Comparison of ENCODE assay signal across 1 cellular context in genomic region chr1:229042482-229042881, GRCh38.
TF ChIP-seq lines count a peak whose summit lies in the region.

No MANE protein-coding gene starts in this region.

TF ChIP-seq in SK-N-SH treated with all-trans-retinoic acid at 6 μM for 48 hours, 23 proteins besides CTCF, POLR2A, EP300 and RAD21 (continued from another document):
- no peak for TF ChIP-seq TSHZ2 (CRISPR knock-in tag; IDR thresholded peaks at IDR 0.05)
- TF ChIP-seq ZNF565 (CRISPR knock-in tag; conservative IDR thresholded peaks at IDR 0.05; ENCODE audit: low read depth): no peak
- no peak for TF ChIP-seq ESRRG (CRISPR knock-in tag; IDR thresholded peaks at IDR 0.05)
- no peak for TF ChIP-seq ZNF8 (CRISPR knock-in tag; IDR thresholded peaks at IDR 0.05)
